Comparison of ENCODE assay signal across 8 cellular contexts in the genomic region with DNA sequence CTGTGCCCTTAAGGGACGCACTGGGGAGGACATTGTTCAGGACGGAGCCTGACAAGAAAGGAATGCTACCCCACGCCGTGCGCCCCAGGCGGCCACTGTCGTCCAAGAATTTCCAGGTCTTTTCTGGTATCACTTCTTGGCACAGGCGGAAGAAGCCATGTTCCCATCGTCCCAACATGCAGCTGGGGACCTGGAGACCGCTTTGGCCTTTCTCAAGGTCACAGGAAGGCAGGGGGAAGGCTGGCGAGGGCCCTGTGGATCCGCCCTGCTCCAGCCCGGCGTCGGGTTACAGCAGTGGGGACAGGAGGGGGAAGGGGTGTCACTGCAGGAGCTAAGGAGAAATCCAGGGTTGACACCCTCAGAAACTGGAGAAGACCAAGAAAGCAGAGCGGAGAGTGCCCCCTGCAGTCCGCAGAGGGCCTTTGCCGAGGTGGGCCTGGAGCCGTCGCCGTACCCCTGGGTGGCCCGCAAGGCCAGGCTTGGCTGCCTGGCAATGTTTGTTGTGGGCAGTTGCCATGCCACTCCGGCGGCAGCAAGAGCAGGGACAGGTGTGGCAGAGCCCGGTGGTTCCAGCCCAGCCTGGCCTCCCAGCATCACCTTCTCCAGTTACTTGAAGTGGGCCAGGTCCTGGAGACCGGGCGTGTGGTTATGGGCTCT.
A peak's percentile ranks its signal among the peaks of the same experiment; 100 is the strongest.
DNase-seq lines count a peak whose midpoint lies in the region; ATAC-seq, FAIRE-seq and TF ChIP-seq lines count a peak whose summit lies in the region.

No MANE protein-coding gene starts in this region.

- intact Hi-C loops in transverse colon (cut with DNase I; ENCODE audit: low total_unique reads), result no loop called here

- no peak overlapping the region for H3K4me3 ChIP-seq in transverse colon

- H3K9me3 ChIP-seq in transverse colon, result no peaks in the 10 kb centered on the region

- TF ChIP-seq CTCF in chondrocyte (IDR thresholded peaks at IDR 0.05), result peak; percentile 68
- TF ChIP-seq CTCF in transverse colon (IDR thresholded peaks at IDR 0.05), result no peak

- TF ChIP-seq POLR2A in transverse colon (IDR thresholded peaks at IDR 0.05), result no peak

- no peak overlapping the region for H3K27ac Mint-ChIP-seq in chondrocyte (ENCODE audit: unreplicated experiment)
- H3K27ac Mint-ChIP-seq in naive B cell, result peak overlapping the region in 4 of 6 donors; percentile 9 to 66 (median 23)

- peaks cover 47% of the 10 kb centered on the region for H3K4me1 Mint-ChIP-seq in chondrocyte (ENCODE audit: low read depth)
- H3K4me1 Mint-ChIP-seq in naive B cell, result peaks cover 37 to 74% (median 67%) of the 10 kb centered on the region in 3 donors

- no peaks in the 10 kb centered on the region for H3K27me3 Mint-ChIP-seq in chondrocyte (ENCODE audit: low read depth)
- no peaks in the 10 kb centered on the region for H3K27me3 Mint-ChIP-seq in naive B cell

- no peak for TF ChIP-seq EP300 in transverse colon (IDR thresholded peaks at IDR 0.05; ENCODE audit: low read depth)

- no peaks in the 10 kb centered on the region for H3K27me3 ChIP-seq in transverse colon

- peak; percentile 83 for DNase-seq in DMS79 (lab: John Stamatoyannopoulos, UW)
- DNase-seq in NCI-H1092 treated with DMSO at 0.1 percent for 48 hours (lab: John Stamatoyannopoulos, UW), result peak; percentile 77
- peak; percentile 79 for DNase-seq in chondrocyte (ENCODE audit: low spot score)
- DNase-seq in naive B cell, result no peak
- no peak for DNase-seq in NK-92 treated with Interleukin-12 subunit alpha and Interleukin-12 subunit beta, amount 100 ng/mL, for 24 hours (lab: John Stamatoyannopoulos, UW)
- no peak for DNase-seq in activated T-cell treated with anti-CD3 and anti-CD28 coated beads for 4 hours
- no peak for DNase-seq in RCC 7860 (ENCODE audit: low spot score)
- no peak for DNase-seq in transverse colon

- H3K4me3 Mint-ChIP-seq in chondrocyte (ENCODE audit: unreplicated experiment), result no peak overlapping the region
- H3K4me3 Mint-ChIP-seq in naive B cell, result peak overlapping the region in 2 of 8 donors; percentile 25 to 26

- 34 to 62% methylated on average over 4 to 25 of the region's 27 CpGs for WGBS in transverse colon (ENCODE audit: low coverage in 1 of 2), 2 donors

- H3K27ac ChIP-seq in transverse colon, result no peak overlapping the region

- peaks cover 6% of the 10 kb centered on the region for H3K9me3 Mint-ChIP-seq in chondrocyte (ENCODE audit: low read depth)
- H3K9me3 Mint-ChIP-seq in naive B cell, result peaks cover 0 to 12% (median 6%) of the 10 kb centered on the region in 7 donors

- FAIRE-seq in RCC 7860 (lab: Jason Lieb, UNC), result no peak

- no peaks in the 10 kb centered on the region for H3K36me3 ChIP-seq in transverse colon

- peak; percentile 50 to 54 for ATAC-seq in naive B cell (ENCODE audit: low read depth in 2 of 2)

- no peaks in the 10 kb centered on the region for H3K36me3 Mint-ChIP-seq in chondrocyte (ENCODE audit: low read depth)
- H3K36me3 Mint-ChIP-seq in naive B cell, result peaks cover 0 to 9% of the 10 kb centered on the region in 2 donors

- in situ Hi-C loops in transverse colon (cut with MboI; ENCODE audit: low pct_ligation_motif_present in 1 of 4, low pct_unique_long_range_greater_than_20kb in 1 of 4, low sequenced_read_pairs in 3 of 4), result no loop called here

- H3K4me1 ChIP-seq in transverse colon, result peaks cover 0 to 5% (median 2%) of the 10 kb centered on the region in 4 donors

Comparison
In these comparisons a context has a peak if more than half of its experiments do, and no peak if none do; other contexts are left out.
1. DNase-seq: peak in DMS79 (single experiment), NCI-H1092 treated with DMSO at 0.1 percent for 48 hours (single experiment) and chondrocyte (single experiment); none in naive B cell (single experiment), NK-92 treated with Interleukin-12 subunit alpha and Interleukin-12 subunit beta, amount 100 ng/mL, for 24 hours (single experiment), activated T-cell treated with anti-CD3 and anti-CD28 coated beads for 4 hours (single experiment), RCC 7860 (single experiment) and transverse colon (single experiment).